8 cellular contexts compared by ENCODE assay signal in the genomic region with DNA sequence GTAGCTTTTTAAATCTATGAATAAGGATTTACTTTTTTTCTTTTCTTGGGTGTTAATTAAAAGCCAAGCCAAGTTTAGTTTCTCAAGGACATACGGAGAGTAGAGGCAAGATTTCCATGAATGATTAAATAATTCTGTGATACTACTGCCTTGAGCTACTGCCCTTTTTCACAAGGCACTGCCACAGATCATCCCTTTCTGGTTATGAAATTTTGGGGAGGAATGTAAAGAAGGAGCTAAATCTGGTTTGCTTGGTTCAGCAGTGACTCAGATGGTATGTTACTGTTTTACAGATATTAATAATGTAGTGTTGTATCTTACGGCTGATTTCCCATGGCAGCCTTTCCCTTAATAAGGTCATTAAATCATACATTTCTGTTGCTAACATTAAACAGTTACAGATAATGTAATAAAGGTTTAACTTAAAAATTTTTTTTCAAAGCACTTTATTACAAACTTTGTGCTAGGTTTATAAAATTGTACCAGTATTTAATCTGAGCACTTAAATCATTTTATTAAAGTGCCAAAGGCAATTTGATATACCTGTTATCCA. TPM values are rescaled to one million over a fixed set of nuclear protein-coding genes. Genes with fewer than 3 reads are reported as not detected.
DNase-seq lines count a peak whose midpoint lies in the region; ATAC-seq and TF ChIP-seq lines count a peak whose summit lies in the region.

No MANE protein-coding gene starts in this region.

- H3K4me3 ChIP-seq in HCT116 (replicated peaks in 1 of 2; ENCODE audit: low read depth in 1 of 2, low read length in 2 of 2) = no peak overlapping the region
- peak overlapping the region; percentile 77 to 95 for H3K4me3 ChIP-seq in gastroesophageal sphincter

- H3K36me3 Mint-ChIP-seq in stimulated activated naive B cell treated with anti-CD40 and anti-IgM and Interleukin-4, amounts not matched to agents 10 μg/mL and 1 μg/mL and 100 μg/mL, for 72 hours = peaks cover 6 to 14% of the 10 kb centered on the region in 2 donors

- POLR2A ChIA-PET in HCT116 (lab: Charles Lee) = no interaction called here

- H3K27me3 ChIP-seq in HCT116 (ENCODE audit: insufficient read depth, low read length) = no peaks in the 10 kb centered on the region
- H3K27me3 ChIP-seq in gastroesophageal sphincter = no peaks in the 10 kb centered on the region

- H3K9ac ChIP-seq in HCT116 (ENCODE audit: low read length) = no peak overlapping the region

- H3K9me2 ChIP-seq in HCT116 (ENCODE audit: insufficient read depth) = no peaks in the 10 kb centered on the region

- H3K27ac ChIP-seq in HCT116 (ENCODE audit: low read depth, low read length) = no peak overlapping the region
- peak overlapping the region; percentile 98 for H3K27ac ChIP-seq in VCaP
- peak overlapping the region; percentile 65 to 100 (median 98) for H3K27ac ChIP-seq in gastroesophageal sphincter

- no peaks in the 10 kb centered on the region for H4K20me1 ChIP-seq in HCT116 (ENCODE audit: insufficient read depth)

- intact Hi-C loops in HCT116 (cut with micrococcal nuclease) = no loop called here

- TF ChIP-seq EP300 in gastroesophageal sphincter (IDR thresholded peaks at IDR 0.05) = no peak

- H3K4me2 ChIP-seq in HCT116 (ENCODE audit: low read length) = peak overlapping the region; percentile 7; the same call in 1 of the 2 replicates

- no TSS peak for BruUV-seq in HCT116 (replicated peaks; lab: Mats Ljungman, UMichigan)

- ATAC-seq in HCT116 (no peak), gastroesophageal sphincter (no peak), HG02970 (IDR thresholded peaks at IDR 0.05; ENCODE audit: low FRiP score, unreplicated experiment) (no peak), HG02610 (IDR thresholded peaks at IDR 0.05; ENCODE audit: unreplicated experiment) (no peak)
- ATAC-seq in stimulated activated naive B cell treated with anti-CD40 and anti-IgM and Interleukin-4, amounts not matched to agents 10 μg/mL and 1 μg/mL and 100 μg/mL, for 72 hours (replicated peaks) = no peak

- TF ChIP-seq CTCF in HCT116 (IDR thresholded peaks at IDR 0.05 in 2 of 3, conservative IDR thresholded peaks at IDR 0.05 in 1 of 3; ENCODE audit: borderline replicate concordance in 1 of 3, insufficient read depth in 1 of 3, low read depth in 2 of 3, low read length in 2 of 3) (no peak), VCaP (conservative IDR thresholded peaks at IDR 0.05) (no peak), gastroesophageal sphincter (IDR thresholded peaks at IDR 0.05) (no peak)

- CTCF ChIA-PET in HCT116 (lab: Charles Lee) = no interaction called here

- H2AFZ ChIP-seq in HCT116 (ENCODE audit: low read depth, low read length, poor library complexity, severe bottlenecking) = no peak overlapping the region

- H3K9me3 Mint-ChIP-seq in stimulated activated naive B cell treated with anti-CD40 and anti-IgM and Interleukin-4, amounts not matched to agents 10 μg/mL and 1 μg/mL and 100 μg/mL, for 72 hours = no peaks in the 10 kb centered on the region

- TF ChIP-seq POLR2A in HCT116 (IDR thresholded peaks at IDR 0.05; ENCODE audit: borderline replicate concordance, extremely low read depth, insufficient read depth, insufficient read length) (no peak), gastroesophageal sphincter (IDR thresholded peaks at IDR 0.05) (no peak)

- H3K4me1 ChIP-seq in HCT116 (ENCODE audit: control insufficient read depth in 1 of 2, insufficient read depth in 2 of 2, low read length in 2 of 2) (peaks cover 22 to 23% of the 10 kb centered on the region in 2 experiments), gastroesophageal sphincter (peaks cover 13 to 67% (median 28%) of the 10 kb centered on the region in 3 donors)

- no peaks in the 10 kb centered on the region for H3K27me3 Mint-ChIP-seq in stimulated activated naive B cell treated with anti-CD40 and anti-IgM and Interleukin-4, amounts not matched to agents 10 μg/mL and 1 μg/mL and 100 μg/mL, for 72 hours

- no peaks in the 10 kb centered on the region; a peak in 1 of 4 replicates for H3K36me3 ChIP-seq in HCT116 (ENCODE audit: control insufficient read depth in 1 of 2, insufficient read depth in 2 of 2, low read length in 2 of 2)
- no peaks in the 10 kb centered on the region for H3K36me3 ChIP-seq in gastroesophageal sphincter

- WGBS in gastroesophageal sphincter (ENCODE audit: low coverage in 1 of 2), 2 donors = 0 to 6% methylated on average over 1 to 2 of the region's 2 CpGs

- peaks cover 73% of the 10 kb centered on the region for H3K79me2 ChIP-seq in HCT116 (ENCODE audit: insufficient read depth, low read length)

- RAD21 ChIA-PET in HCT116 (lab: Charles Lee; ENCODE audit: low non-redundant PET in 1 of 2, low total read pairs in 2 of 2, uncharacterized antibody in 2 of 2, unreplicated experiment in 2 of 2) = no interaction called here

- TF ChIP-seq RAD21 in HCT116 (IDR thresholded peaks at IDR 0.05; ENCODE audit: low read depth) = no peak

- peaks cover 18 to 60% of the 10 kb centered on the region in 2 donors for H3K4me1 Mint-ChIP-seq in stimulated activated naive B cell treated with anti-CD40 and anti-IgM and Interleukin-4, amounts not matched to agents 10 μg/mL and 1 μg/mL and 100 μg/mL, for 72 hours

- DNase-seq in HCT116 (ENCODE audit: low read depth, low spot score) (no peak), LoVo (ENCODE audit: low spot score) (no peak), iPS-NIHi11 (ENCODE audit: low spot score) (no peak)
- DNase-seq in stimulated activated naive B cell treated with anti-CD40 and anti-IgM and Interleukin-4, amounts not matched to agents 10 μg/mL and 1 μg/mL and 100 μg/mL, for 72 hours = no peak

- H3K27ac Mint-ChIP-seq in stimulated activated naive B cell treated with anti-CD40 and anti-IgM and Interleukin-4, amounts not matched to agents 10 μg/mL and 1 μg/mL and 100 μg/mL, for 72 hours = peak overlapping the region; percentile 85

- H3K9me3 ChIP-seq in HCT116 (ENCODE audit: control insufficient read depth in 1 of 2, insufficient read depth in 1 of 2, low read depth in 1 of 2, low read length in 2 of 2) = no peaks in the 10 kb centered on the region
- H3K9me3 ChIP-seq in gastroesophageal sphincter = no peaks in the 10 kb centered on the region

- H3K4me3 Mint-ChIP-seq in stimulated activated naive B cell treated with anti-CD40 and anti-IgM and Interleukin-4, amounts not matched to agents 10 μg/mL and 1 μg/mL and 100 μg/mL, for 72 hours = peak overlapping the region; percentile 92 to 96

TF ChIP-seq in HCT116, 20 proteins besides CTCF, POLR2A, EP300 and RAD21:
- no peak for TF ChIP-seq POLR2AphosphoS5 (IDR thresholded peaks at IDR 0.05; ENCODE audit: low read depth, low read length)

RNA-seq across cellular contexts. Expression of a gene that starts 2.6 kb away (rescaled TPM):
- total RNA-seq in HCT116 (2021; ENCODE audit: unreplicated experiment) (88.0 TPM), gastroesophageal sphincter (100 to 1,000 TPM in 2 of 4 donors, 10 to 100 TPM in 2; 74.2 to 200 (median 133) TPM)
- 68.8 and 74.3 TPM in 2 replicates for polyA plus RNA-seq in HCT116 (2012)

Comparison
In these comparisons a context has a peak if more than half of its experiments do, and no peak if none do; other contexts are left out.
1. H3K4me3 ChIP-seq: peak in gastroesophageal sphincter (2 of 2); none in HCT116 (0 of 2).